16 cellular contexts compared by ENCODE assay signal in genomic region chr1:56535362-56535761, GRCh38. TPM values are rescaled to one million over a fixed set of nuclear protein-coding genes. Genes with fewer than 3 reads are reported as not detected.
DNase-seq lines count a peak whose midpoint lies in the region; ATAC-seq and TF ChIP-seq lines count a peak whose summit lies in the region.
"Had no signal": no experiment of that assay in that cellular context is flagged by ENCODE, and none has a peak within 500 bp of the region (broad histone marks: within the 10 kb centered on the region; RNA-seq: fewer than 3 reads in every experiment).

No MANE protein-coding gene starts in this region.

- no peak overlapping the region for H3K27ac ChIP-seq in gastrocnemius medialis
- H3K27ac ChIP-seq: RWPE1 had no signal

- H3K36me3 ChIP-seq in HAP-1 (replicated peaks): no peaks in the 10 kb centered on the region
- H3K36me3 ChIP-seq in iPS-15b (ENCODE audit: control insufficient read depth, insufficient read depth, low read length): peaks cover 15% of the 10 kb centered on the region
- no peaks in the 10 kb centered on the region for H3K36me3 ChIP-seq in gastrocnemius medialis

- no peaks in the 10 kb centered on the region for H3K36me3 Mint-ChIP-seq in activated T-helper 17 cell treated with anti-CD3 and anti-CD28 coated beads, Interleukin-2, amount 50 U/mL, for 72 hours (ENCODE audit: low read depth)

- peak; percentile 40 for DNase-seq in ELF-1 (ENCODE audit: low read depth, low spot score)
- peak; percentile 62 to 93 for DNase-seq in HAP-1 (ENCODE audit: low spot score in 2 of 2)
- peak; percentile 28 for DNase-seq in dermis blood vessel endothelial cell
- DNase-seq in cerebellum (ENCODE audit: low spot score): no peak
- DNase-seq in gastrocnemius medialis: no peak
- DNase-seq: Calu3; CD4-positive, alpha-beta T cell; DMS79; Karpas-422; NCI-H526; OCI-M1 had no signal

- no peak overlapping the region for H3K4me3 Mint-ChIP-seq in activated T-helper 17 cell treated with anti-CD3 and anti-CD28 coated beads, Interleukin-2, amount 50 U/mL, for 72 hours
- H3K4me3 Mint-ChIP-seq: B cell; CD4-positive, alpha-beta T cell had no signal

- no peaks in the 10 kb centered on the region for H3K27me3 ChIP-seq in HAP-1 (ENCODE audit: low read depth)
- H3K27me3 ChIP-seq in iPS-15b (ENCODE audit: control insufficient read depth, insufficient read depth, low read length): no peaks in the 10 kb centered on the region
- no peaks in the 10 kb centered on the region for H3K27me3 ChIP-seq in gastrocnemius medialis

- H3K4me3 ChIP-seq in HAP-1 (no peak overlapping the region), iPS-15b (ENCODE audit: low read depth, low read length) (no peak overlapping the region), gastrocnemius medialis (no peak overlapping the region)

- H3K9me3 ChIP-seq in HAP-1 (no peaks in the 10 kb centered on the region), iPS-15b (ENCODE audit: control insufficient read depth, insufficient read depth, low read length) (no peaks in the 10 kb centered on the region), gastrocnemius medialis (no peaks in the 10 kb centered on the region)

- H3K4me1 Mint-ChIP-seq in activated T-helper 17 cell treated with anti-CD3 and anti-CD28 coated beads, Interleukin-2, amount 50 U/mL, for 72 hours: no peaks in the 10 kb centered on the region
- H3K4me1 Mint-ChIP-seq: B cell had no signal

- H3K27ac Mint-ChIP-seq in activated T-helper 17 cell treated with anti-CD3 and anti-CD28 coated beads, Interleukin-2, amount 50 U/mL, for 72 hours: no peak overlapping the region
- H3K27ac Mint-ChIP-seq: B cell; CD4-positive, alpha-beta T cell had no signal

- H3K9me3 Mint-ChIP-seq in activated T-helper 17 cell treated with anti-CD3 and anti-CD28 coated beads, Interleukin-2, amount 50 U/mL, for 72 hours: no peaks in the 10 kb centered on the region
- H3K9me3 Mint-ChIP-seq: CD4-positive, alpha-beta T cell had no signal

- ATAC-seq in HG02840 (IDR thresholded peaks at IDR 0.05; ENCODE audit: low FRiP score, unreplicated experiment) (no peak), gastrocnemius medialis (no peak)
- ATAC-seq in activated T-helper 17 cell treated with anti-CD3 and anti-CD28 coated beads, Interleukin-2, amount 50 U/mL, for 72 hours (replicated peaks): no peak

- H3K27me3 Mint-ChIP-seq in activated T-helper 17 cell treated with anti-CD3 and anti-CD28 coated beads, Interleukin-2, amount 50 U/mL, for 72 hours: peaks cover 32% of the 10 kb centered on the region
- H3K27me3 Mint-ChIP-seq: B cell; CD4-positive, alpha-beta T cell had no signal

- intact Hi-C loops in gastrocnemius medialis (cut with DNase I; ENCODE audit: low total_unique reads): no loop called here

- H3K4me1 ChIP-seq in HAP-1: peaks cover 46% of the 10 kb centered on the region
- H3K4me1 ChIP-seq in iPS-15b (ENCODE audit: control insufficient read depth, insufficient read depth, low read length): peaks cover 77% of the 10 kb centered on the region
- peaks cover 62 to 74% of the 10 kb centered on the region in 2 donors for H3K4me1 ChIP-seq in gastrocnemius medialis

- peak overlapping the region; percentile 10 for H3K9ac ChIP-seq in iPS-15b (ENCODE audit: low read depth, low read length)

- TF ChIP-seq CTCF in gastrocnemius medialis (IDR thresholded peaks at IDR 0.05 in 4 of 5, conservative IDR thresholded peaks at IDR 0.05 in 1 of 5): no peak

- in situ Hi-C loops in HAP-1 (cut with MboI; ENCODE audit: low sequenced_read_pairs) (no loop called here), gastrocnemius medialis (cut with MboI; ENCODE audit: low sequenced_read_pairs in 4 of 4) (no loop called here)

- no peak for TF ChIP-seq POLR2A in gastrocnemius medialis (IDR thresholded peaks at IDR 0.05)

RNA-seq across cellular contexts. Expression of gene PLPP3, which starts 44.0 kb away (rescaled TPM):
- 39.1 and 49.2 TPM in 2 replicates for total RNA-seq in dermis blood vessel endothelial cell
- total RNA-seq in cerebellum: 64.6 TPM
- total RNA-seq in activated T-helper 17 cell treated with anti-CD3 and anti-CD28 coated beads, Interleukin-2, amount 50 U/mL, for 72 hours: not detected
- 10 to 100 TPM; 53.2 to 71.5 (median 55.5) TPM for total RNA-seq in gastrocnemius medialis
- total RNA-seq: CD4-positive, alpha-beta T cell had no signal

Comparison
In these comparisons a context has a peak if more than half of its experiments do, and no peak if none do; other contexts are left out.
1. DNase-seq: peak in ELF-1 (single experiment), HAP-1 (2 of 2) and dermis blood vessel endothelial cell (single experiment); none in cerebellum (single experiment) and gastrocnemius medialis (0 of 2).
2. RNA of gene PLPP3, which starts 44.0 kb away (total RNA-seq): 64.6 TPM in cerebellum (single experiment), 53.2 to 71.5 TPM in gastrocnemius medialis and 39.1 to 49.2 TPM in dermis blood vessel endothelial cell; not detected in activated T-helper 17 cell treated with anti-CD3 and anti-CD28 coated beads, Interleukin-2, amount 50 U/mL, for 72 hours; every median in the first group is over 10 times any median in the second.